ENCODE assay signal across 10 cellular contexts in the genomic region with DNA sequence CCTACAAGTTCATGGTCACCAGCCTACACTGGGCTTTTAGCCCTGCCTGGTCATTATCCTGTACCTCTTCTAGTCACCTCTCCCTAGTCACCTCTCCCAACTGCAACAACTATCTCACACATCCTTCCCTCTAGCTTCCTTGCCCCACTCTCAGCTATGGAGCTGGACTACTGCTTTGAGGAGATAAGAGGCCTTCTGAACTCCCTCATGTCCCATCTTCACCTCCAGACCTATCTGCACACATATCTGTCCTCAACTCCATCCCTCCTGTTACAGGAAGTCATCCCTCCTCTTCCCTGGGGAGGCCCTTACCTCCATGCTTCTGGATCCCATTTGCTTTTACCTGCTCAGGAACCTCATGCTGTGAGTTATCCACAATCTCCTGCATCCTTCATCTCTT. TPM values are rescaled to one million over a fixed set of nuclear protein-coding genes. Genes with fewer than 3 reads are reported as not detected.
"Had no signal": no experiment of that assay in that cellular context is flagged by ENCODE, and none has a peak within 500 bp of the region (broad histone marks: within the 10 kb centered on the region; RNA-seq: fewer than 3 reads in every experiment).

No MANE protein-coding gene starts in this region.

- H3K4me2 ChIP-seq: GM23338 had no signal

- ATAC-seq: GM23338, HCT116 had no signal

- H3K4me3 ChIP-seq: GM23248, GM23338, HAP-1 had no signal

- DNase-seq: GM23248, GOT3, H7, H9, HCEC 1CT, HFFc6 had no signal

- H3K9me3 ChIP-seq: HAP-1 had no signal

- H3K27ac ChIP-seq: GM23248 had no signal

- FAIRE-seq: H54 had no signal

- H3K9ac ChIP-seq: GM23248 had no signal

- H2AFZ ChIP-seq: GM23248, GM23338 had no signal

RNA-seq across cellular contexts. Expression of gene CNTFR, which starts 16.7 kb away (rescaled TPM):
- total RNA-seq: GM23248, HFFc6 had no signal
- polyA plus RNA-seq: GM23248 had no signal

RNA-seq across cellular contexts. Expression of gene ARID3C, which starts 22.7 kb away (rescaled TPM):
- total RNA-seq: H7, H9 had no signal
- polyA plus RNA-seq: GM23248, GM23338 had no signal
